In genomic region chr14:94307410-94307992, GRCh38 we compare ENCODE assay signal across 12 cellular contexts. TPM values are rescaled to one million over a fixed set of nuclear protein-coding genes. Genes with fewer than 3 reads are reported as not detected.
DNase-seq lines count a peak whose midpoint lies in the region; ATAC-seq and TF ChIP-seq lines count a peak whose summit lies in the region.
"Had no signal": no experiment of that assay in that cellular context is flagged by ENCODE, and none has a peak within 500 bp of the region (broad histone marks: within the 10 kb centered on the region; RNA-seq: fewer than 3 reads in every experiment).

No MANE protein-coding gene starts in this region.

- no peak overlapping the region for H3K27ac ChIP-seq in OCI-LY7 (ENCODE audit: low read depth, low read length, poor library complexity, severe bottlenecking)
- H3K27ac ChIP-seq: prostate gland had no signal

- H4K20me1 ChIP-seq in OCI-LY7 (ENCODE audit: insufficient read depth, low read length) = no peaks in the 10 kb centered on the region

- no peak for ATAC-seq in GM19452 (IDR thresholded peaks at IDR 0.05; ENCODE audit: unreplicated experiment)
- ATAC-seq in HG03039 (IDR thresholded peaks at IDR 0.05; ENCODE audit: unreplicated experiment) = no peak

- H3K4me1 ChIP-seq in OCI-LY7 (ENCODE audit: insufficient read depth, low read length, poor library complexity, severe bottlenecking) = no peaks in the 10 kb centered on the region
- H3K4me1 ChIP-seq: prostate gland had no signal

- H2AFZ ChIP-seq in OCI-LY7 (ENCODE audit: low read length) = no peak overlapping the region

- no peak overlapping the region for H3K4me2 ChIP-seq in OCI-LY7 (ENCODE audit: low read length)

- H3K9me2 ChIP-seq in OCI-LY7 (ENCODE audit: insufficient read depth, low read length) = no peaks in the 10 kb centered on the region

- intact Hi-C loops in OCI-LY7 (cut with micrococcal nuclease; ENCODE audit: unreplicated experiment) = no loop called here

- CTCF ChIA-PET in OCI-LY7 (lab: Charles Lee; ENCODE audit: unreplicated experiment) = no interaction called here

- 0 out of 2 replicates have a peak, but pooled peaks cover 6% of the 10 kb centered on the region for H3K9me3 ChIP-seq in OCI-LY7 (ENCODE audit: low read length)
- H3K9me3 ChIP-seq: prostate gland had no signal

- no peaks in the 10 kb centered on the region for H3K79me2 ChIP-seq in OCI-LY7 (ENCODE audit: insufficient read depth, low read depth, low read length)

- TF ChIP-seq CTCF in OCI-LY7 (conservative IDR thresholded peaks at IDR 0.05; ENCODE audit: low read length) = peak; percentile 69
- peak; percentile 53 for TF ChIP-seq CTCF in epithelial cell of proximal tubule (conservative IDR thresholded peaks at IDR 0.05; ENCODE audit: low read depth, low read length)
- peak; percentile 56 for TF ChIP-seq CTCF in retinal pigment epithelial cell (conservative IDR thresholded peaks at IDR 0.05; ENCODE audit: low read depth, low read length)

- POLR2A ChIA-PET in OCI-LY7 (lab: Charles Lee) = interaction anchor here (0.7 kb wide), 1 partner anchor 94 kb away, joined by 3 read pairs; no protein-coding TSS in a partner anchor

- no TSS peak for BruUV-seq in OCI-LY7 (replicated peaks; lab: Mats Ljungman, UMichigan)

- DNase-seq in NOMO-1 treated with DMSO at 0.1 percent for 48 hours (lab: John Stamatoyannopoulos, UW; ENCODE audit: unreplicated experiment) (peak; percentile 4), NOMO-1 treated with dmso at 0.1 percent for 144 hours (lab: John Stamatoyannopoulos, UW; ENCODE audit: unreplicated experiment) (no peak), OCI-LY7 (ENCODE audit: low spot score) (no peak), epithelial cell of proximal tubule (ENCODE audit: low read depth) (no peak), retinal pigment epithelial cell (ENCODE audit: low read depth) (no peak), NCI-H1105 treated with DMSO at 0.1 percent for 48 hours (lab: John Stamatoyannopoulos, UW) (no peak)
- DNase-seq: NCI-H446 treated with DMSO at 0.1 percent for 48 hours had no signal

- H3K4me3 ChIP-seq in OCI-LY7 (ENCODE audit: low read depth, low read length, poor library complexity, severe bottlenecking) = no peak overlapping the region
- no peak overlapping the region for H3K4me3 ChIP-seq in epithelial cell of proximal tubule (ENCODE audit: low read depth, low read length)
- H3K4me3 ChIP-seq in retinal pigment epithelial cell (ENCODE audit: low read length) = no peak overlapping the region
- H3K4me3 ChIP-seq: prostate gland had no signal

- no peaks in the 10 kb centered on the region for H3K36me3 ChIP-seq in OCI-LY7 (ENCODE audit: insufficient read depth, low read length)
- H3K36me3 ChIP-seq: prostate gland had no signal

RNA-seq across cellular contexts. Expression of gene SERPINA10, which starts 14.4 kb away (rescaled TPM):
- total RNA-seq in OCI-LY7 (2014; rRNA removed; shearing (Covaris generic)) = not detected in 2 replicates
- total RNA-seq in OCI-LY7 (2022) (not detected in 2 replicates), epithelial cell of proximal tubule (not detected in 2 replicates)
- total RNA-seq: dermis microvascular lymphatic vessel endothelial cell, H4, prostate gland had no signal

RNA-seq across cellular contexts. Expression of gene SERPINA6, which starts 15.6 kb away (rescaled TPM):
- not detected in 2 replicates for total RNA-seq in OCI-LY7 (2014; rRNA removed; shearing (Covaris generic))
- not detected in 2 replicates for total RNA-seq in OCI-LY7 (2022)
- 0.81 and 1.4 TPM in 2 replicates for total RNA-seq in epithelial cell of proximal tubule
- total RNA-seq: dermis microvascular lymphatic vessel endothelial cell, prostate gland had no signal

RNA-seq across cellular contexts. Expression of gene SERPINA2, which starts 59.0 kb away (rescaled TPM):
- not detected in 2 replicates for total RNA-seq in OCI-LY7 (2014; rRNA removed; shearing (Covaris generic))
- total RNA-seq in OCI-LY7 (2022) = not detected in 2 replicates
- total RNA-seq in epithelial cell of proximal tubule = not detected in 2 replicates
- total RNA-seq: dermis microvascular lymphatic vessel endothelial cell, H4, prostate gland had no signal
